10 cellular contexts compared by ENCODE assay signal in genomic region chr17:45313927-45314760, GRCh38. TPM values are rescaled to one million over a fixed set of nuclear protein-coding genes. Genes with fewer than 3 reads are reported as not detected.
DNase-seq lines count a peak whose midpoint lies in the region; ATAC-seq and TF ChIP-seq lines count a peak whose summit lies in the region.
"Had no signal": no experiment of that assay in that cellular context is flagged by ENCODE, and none has a peak within 500 bp of the region (broad histone marks: within the 10 kb centered on the region; RNA-seq: fewer than 3 reads in every experiment).

No MANE protein-coding gene starts in this region.

- H3K27me3 Mint-ChIP-seq in chondrocyte (ENCODE audit: low read depth), result no peaks in the 10 kb centered on the region

- H3K9me2 ChIP-seq in Loucy (replicated peaks; ENCODE audit: low read depth, low read length), result no peaks in the 10 kb centered on the region
- H3K9me2 ChIP-seq in neural cell (ENCODE audit: insufficient read depth, low read length), result no peaks in the 10 kb centered on the region

- H3K27ac Mint-ChIP-seq in chondrocyte (ENCODE audit: unreplicated experiment), result peak overlapping the region; percentile 78

- no peak overlapping the region for H2AFZ ChIP-seq in Loucy (ENCODE audit: low read length)
- H2AFZ ChIP-seq in neural cell (ENCODE audit: low read depth, low read length), result no peak overlapping the region

- H3K9me3 Mint-ChIP-seq in chondrocyte (ENCODE audit: low read depth), result no peaks in the 10 kb centered on the region

- H3K4me3 ChIP-seq in BJ (ENCODE audit: low read depth, low read length), result peak overlapping the region; percentile 92
- H3K4me3 ChIP-seq in Loucy (ENCODE audit: low read length, poor library complexity, severe bottlenecking), result peak overlapping the region; percentile 81
- peak overlapping the region; percentile 86 for H3K4me3 ChIP-seq in neural cell (ENCODE audit: low read length)

- H3K9ac ChIP-seq in Loucy (ENCODE audit: low read depth, low read length, poor library complexity, severe bottlenecking) (peak overlapping the region; percentile 70), neural cell (ENCODE audit: low read length) (peak overlapping the region; percentile 29)

- H3K27ac ChIP-seq in neural cell (ENCODE audit: low read length), result no peak overlapping the region

- no peak for TF ChIP-seq RAD21 in neural cell (conservative IDR thresholded peaks at IDR 0.05)

- no peaks in the 10 kb centered on the region for H3K36me3 Mint-ChIP-seq in chondrocyte (ENCODE audit: low read depth)

- peaks cover 6% of the 10 kb centered on the region for H3K36me3 ChIP-seq in BJ (ENCODE audit: control insufficient read depth, insufficient read depth, low read length)
- H3K36me3 ChIP-seq in Loucy (ENCODE audit: insufficient read depth, low read length), result no peaks in the 10 kb centered on the region
- H3K36me3 ChIP-seq in neural cell (ENCODE audit: insufficient read depth, low read length), result no peaks in the 10 kb centered on the region

- no peaks in the 10 kb centered on the region for H3K27me3 ChIP-seq in BJ (ENCODE audit: control insufficient read depth, insufficient read depth, low read length)
- H3K27me3 ChIP-seq in Loucy (ENCODE audit: insufficient read depth, low read length, poor library complexity, severe bottlenecking), result no peaks in the 10 kb centered on the region
- no peaks in the 10 kb centered on the region for H3K27me3 ChIP-seq in neural cell (ENCODE audit: insufficient read depth, low read depth, low read length)

- POLR2A ChIA-PET in BJ (lab: Charles Lee), result no interaction called here

- H3K4me2 ChIP-seq in Loucy (ENCODE audit: low read depth, low read length, poor library complexity, severe bottlenecking) (peak overlapping the region; percentile 91), neural cell (ENCODE audit: low read length) (no peak overlapping the region)

- H3F3A ChIP-seq in Loucy (ENCODE audit: low read depth) (peaks cover 2% of the 10 kb centered on the region; the same call in 1 of the 2 replicates), neural cell (ENCODE audit: insufficient read depth, low read length, poor library complexity, severe bottlenecking) (no peaks in the 10 kb centered on the region)

- H3K9me3 ChIP-seq in Loucy (ENCODE audit: insufficient read depth, low read depth, low read length) (no peaks in the 10 kb centered on the region), neural cell (ENCODE audit: low read length) (no peaks in the 10 kb centered on the region)

- ATAC-seq in omental fat pad (ENCODE audit: low FRiP score) (no peak), GM18873 (IDR thresholded peaks at IDR 0.05; ENCODE audit: low FRiP score, unreplicated experiment) (no peak)

- DNase-seq in BJ (ENCODE audit: low read depth), result no peak
- no peak for DNase-seq in chondrocyte (ENCODE audit: low spot score)
- DNase-seq in omental fat pad (ENCODE audit: low spot score), result no peak
- DNase-seq in NCI-H2196 treated with DMSO at 0.1 percent for 48 hours (lab: John Stamatoyannopoulos, UW; ENCODE audit: unreplicated experiment), result no peak
- no peak for DNase-seq in NCI-H1048 (lab: John Stamatoyannopoulos, UW)
- DNase-seq: NCI-H69 had no signal

- no peak overlapping the region for H3K4me3 Mint-ChIP-seq in chondrocyte (ENCODE audit: unreplicated experiment)

- CTCF ChIA-PET in BJ (lab: Yijun Ruan, JAX), result interaction anchor here (0.7 to 4.0 kb wide), 4 partner anchors 8 to 71 kb away, joined by 3 to 25 read pairs (median 4); no protein-coding TSS in a partner anchor

- H3K4me1 ChIP-seq in Loucy (ENCODE audit: insufficient read depth, low read length, poor library complexity, severe bottlenecking), result peaks cover 50% of the 10 kb centered on the region

- H3K79me2 ChIP-seq in Loucy (ENCODE audit: insufficient read depth, low read length) (peaks cover 60% of the 10 kb centered on the region), neural cell (replicated peaks; ENCODE audit: insufficient read depth, low read length) (peaks cover 26% of the 10 kb centered on the region)

- H4K20me1 ChIP-seq in Loucy (ENCODE audit: insufficient read depth, low read length, poor library complexity, severe bottlenecking) (no peaks in the 10 kb centered on the region), neural cell (ENCODE audit: insufficient read depth) (no peaks in the 10 kb centered on the region)

- no peak for TF ChIP-seq CTCF in BJ (IDR thresholded peaks at IDR 0.05; ENCODE audit: insufficient read depth, low read depth, low read length)
- no peak for TF ChIP-seq CTCF in Loucy (conservative IDR thresholded peaks at IDR 0.05; ENCODE audit: low read length)
- no peak for TF ChIP-seq CTCF in chondrocyte (IDR thresholded peaks at IDR 0.05)
- no peak for TF ChIP-seq CTCF in neural cell (IDR thresholded peaks at IDR 0.05; ENCODE audit: poor library complexity, severe bottlenecking)
- no peak for TF ChIP-seq CTCF in omental fat pad (IDR thresholded peaks at IDR 0.05)

- peaks cover 79% of the 10 kb centered on the region for H3K4me1 Mint-ChIP-seq in chondrocyte (ENCODE audit: low read depth)

- no peak for TF ChIP-seq EP300 in neural cell (conservative IDR thresholded peaks at IDR 0.05; ENCODE audit: poor library complexity, severe bottlenecking)

TF ChIP-seq in neural cell, 6 proteins besides CTCF, POLR2A, EP300 and RAD21:
- TF ChIP-seq POLR2AphosphoS5 (IDR thresholded peaks at IDR 0.05) (no peak), SMC3 (conservative IDR thresholded peaks at IDR 0.05; ENCODE audit: poor library complexity) (no peak), EZH2 (IDR thresholded peaks at IDR 0.05; ENCODE audit: borderline replicate concordance, insufficient read depth, low read length, poor library complexity, severe bottlenecking) (no peak), REST (IDR thresholded peaks at IDR 0.05; ENCODE audit: borderline replicate concordance) (no peak), TAF1 (IDR thresholded peaks at IDR 0.05; ENCODE audit: low read depth) (no peak), MXI1 (conservative IDR thresholded peaks at IDR 0.05; ENCODE audit: poor library complexity, severe bottlenecking) (no peak)
TF ChIP-seq in neural cell: peak in this region for 0.

RNA-seq across cellular contexts. Expression of gene MAP3K14, which starts 2.7 kb away (rescaled TPM):
- 4.5 and 6.5 TPM in 2 replicates for polyA plus RNA-seq in BJ (2011; rRNA removed)
- 4.0 and 5.9 TPM in 2 replicates for polyA minus RNA-seq in BJ (2011; rRNA and poly(A)+ RNA removed)
- 3.9 to 8.6 TPM (median 5.2 TPM) in 3 replicates for total RNA-seq in chondrocyte
- polyA plus RNA-seq in neural cell, result 6.6 and 6.7 TPM in 2 replicates
- 3.1 and 3.4 TPM in 2 replicates for polyA minus RNA-seq in neural cell
- 10 to 100 TPM in 2 of 4 donors, 1 to 10 TPM in 2; 5.4 to 15.9 (median 12.6) TPM for total RNA-seq in omental fat pad

RNA-seq across cellular contexts. Expression of gene SPATA32, which starts 52.2 kb away (rescaled TPM):
- not detected in 2 replicates for polyA plus RNA-seq in BJ (2011; rRNA removed)
- polyA minus RNA-seq in BJ (2011; rRNA and poly(A)+ RNA removed), result not detected in 2 replicates
- total RNA-seq in chondrocyte, result not detected in 3 replicates
- polyA plus RNA-seq in neural cell, result not detected in 2 replicates
- polyA minus RNA-seq in neural cell, result not detected in 2 replicates
- total RNA-seq in omental fat pad, result under 1 TPM in 1 of 4 donors, not detected in 3; 0.65 TPM
- total RNA-seq: mesenteric fat pad had no signal
